In the genomic region with DNA sequence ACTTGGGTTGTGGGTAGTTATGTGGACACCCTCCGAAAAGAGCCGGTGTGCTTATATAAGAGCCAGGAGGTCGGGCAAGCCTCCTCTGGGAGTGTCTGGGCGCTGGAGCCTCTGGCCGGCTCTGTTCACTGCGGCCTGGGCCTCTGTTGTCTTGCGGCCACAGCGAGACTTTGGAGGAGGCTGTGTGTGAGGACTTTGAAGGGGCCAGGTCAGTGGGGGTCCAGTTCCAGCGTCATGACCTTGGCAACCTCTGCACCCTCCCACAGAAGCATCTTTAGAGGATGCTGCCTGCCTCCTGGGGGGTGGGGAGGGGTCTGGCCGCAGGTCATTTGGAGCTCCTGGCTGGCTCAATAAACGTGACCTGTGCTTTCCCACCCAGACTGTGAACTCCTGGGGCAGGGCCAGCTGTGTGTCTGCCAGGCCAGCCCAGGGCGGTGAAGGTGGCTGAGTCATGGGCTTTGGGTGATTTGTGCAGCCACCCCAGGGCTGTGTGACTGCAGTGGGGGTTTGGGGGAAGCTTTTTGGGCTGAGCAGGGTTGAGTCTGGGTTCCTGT, we compare ENCODE assay signal across 9 cellular contexts. TPM values are rescaled to one million over a fixed set of nuclear protein-coding genes. Genes with fewer than 3 reads are reported as not detected.
A peak's percentile ranks its signal among the peaks of the same experiment; 100 is the strongest.
DNase-seq lines count a peak whose midpoint lies in the region; ATAC-seq and TF ChIP-seq lines count a peak whose summit lies in the region.
"Had no signal": no experiment of that assay in that cellular context is flagged by ENCODE, and none has a peak within 500 bp of the region (broad histone marks: within the 10 kb centered on the region; RNA-seq: fewer than 3 reads in every experiment).

No MANE protein-coding gene starts in this region.

- no peaks in the 10 kb centered on the region for H3K27me3 Mint-ChIP-seq in stimulated activated memory B cell treated with anti-CD40 and anti-IgM and Interleukin-4, amounts not matched to agents 10 μg/mL and 1 μg/mL and 100 μg/mL, for 72 hours

- H3K4me1 Mint-ChIP-seq in stimulated activated memory B cell treated with anti-CD40 and anti-IgM and Interleukin-4, amounts not matched to agents 10 μg/mL and 1 μg/mL and 100 μg/mL, for 72 hours, result peaks cover 49% of the 10 kb centered on the region

- no peak for ATAC-seq in stimulated activated memory B cell treated with anti-CD40 and anti-IgM and Interleukin-4, amounts not matched to agents 10 μg/mL and 1 μg/mL and 100 μg/mL, for 72 hours
- ATAC-seq in GM19328 (IDR thresholded peaks at IDR 0.05; ENCODE audit: unreplicated experiment), result no peak

- CTCF ChIA-PET in HEK293 (lab: Yijun Ruan, JAX), result interaction anchor here (0.9 kb wide), 1 partner anchor 56 kb away, joined by 3 read pairs; no protein-coding TSS in a partner anchor

- H3K36me3 ChIP-seq in HEK293 (ENCODE audit: control insufficient read depth in 2 of 2, insufficient read depth in 1 of 2, low read length in 2 of 2), result no peaks in the 10 kb centered on the region
- H3K36me3 ChIP-seq: pancreas had no signal

- POLR2A ChIA-PET in HEK293 (lab: Yijun Ruan, JAX), result no interaction called here

- H3K36me3 Mint-ChIP-seq in stimulated activated memory B cell treated with anti-CD40 and anti-IgM and Interleukin-4, amounts not matched to agents 10 μg/mL and 1 μg/mL and 100 μg/mL, for 72 hours, result no peaks in the 10 kb centered on the region

- H3K4me1 ChIP-seq in HEK293 (ENCODE audit: control insufficient read depth, insufficient read depth, low read length), result no peaks in the 10 kb centered on the region

- peak; percentile 24 for DNase-seq in T1000 (lab: John Stamatoyannopoulos, UW)
- peak; percentile 81 for DNase-seq in glomerular visceral epithelial cell (ENCODE audit: extremely low spot score)
- DNase-seq in HT-29 (ENCODE audit: low spot score), result no peak
- DNase-seq in cortex of kidney (lab: John Stamatoyannopoulos, UW), result no peak
- DNase-seq: OCI-M1 had no signal

- no peak for TF ChIP-seq CTCF in HEK293 (tag by site-specific recombination; IDR thresholded peaks at IDR 0.05)

- no peaks in the 10 kb centered on the region for H3K9me3 Mint-ChIP-seq in stimulated activated memory B cell treated with anti-CD40 and anti-IgM and Interleukin-4, amounts not matched to agents 10 μg/mL and 1 μg/mL and 100 μg/mL, for 72 hours

- no peaks in the 10 kb centered on the region for H3K9me3 ChIP-seq in HEK293 (ENCODE audit: control insufficient read depth, insufficient read depth, low read depth, low read length)
- H3K9me3 ChIP-seq: pancreas had no signal

- H3K4me3 Mint-ChIP-seq in stimulated activated memory B cell treated with anti-CD40 and anti-IgM and Interleukin-4, amounts not matched to agents 10 μg/mL and 1 μg/mL and 100 μg/mL, for 72 hours, result peak overlapping the region; percentile 93

- no peak overlapping the region for H3K27ac ChIP-seq in HEK293 (ENCODE audit: extremely low read depth, low read depth, low read length)
- H3K27ac ChIP-seq: pancreas had no signal

- peak overlapping the region; percentile 86 for H3K27ac Mint-ChIP-seq in stimulated activated memory B cell treated with anti-CD40 and anti-IgM and Interleukin-4, amounts not matched to agents 10 μg/mL and 1 μg/mL and 100 μg/mL, for 72 hours

- H3K4me3 ChIP-seq in HEK293 (ENCODE audit: low read depth, low read length), result peak overlapping the region; percentile 80

TF ChIP-seq in HEK293, 187 proteins besides CTCF, POLR2A, EP300 and RAD21 (continues in another document):
- TF ChIP-seq ZNF394 (tag by site-specific recombination; IDR thresholded peaks at IDR 0.05; ENCODE audit: borderline replicate concordance) (no peak), GLIS2 (tag by site-specific recombination; IDR thresholded peaks at IDR 0.05) (peak; percentile 57), ZNF626 (tag by site-specific recombination; IDR thresholded peaks at IDR 0.05) (no peak), ZIC2 (tag by site-specific recombination; IDR thresholded peaks at IDR 0.05) (peak; percentile 42), ZNF366 (tag by site-specific recombination; conservative IDR thresholded peaks at IDR 0.05) (no peak), ZNF132 (tag by site-specific recombination; IDR thresholded peaks at IDR 0.05; ENCODE audit: borderline replicate concordance) (no peak), ZBTB1 (tag by site-specific recombination; IDR thresholded peaks at IDR 0.05) (no peak), ZNF776 (tag by site-specific recombination; IDR thresholded peaks at IDR 0.05; ENCODE audit: borderline replicate concordance) (no peak), ZNF530 (tag by site-specific recombination; IDR thresholded peaks at IDR 0.05; ENCODE audit: low read depth) (no peak), ZNF48 (tag by site-specific recombination; IDR thresholded peaks at IDR 0.05) (no peak), GLIS1 (tag by site-specific recombination; IDR thresholded peaks at IDR 0.05) (peak; percentile 88), ZNF398 (tag by site-specific recombination; IDR thresholded peaks at IDR 0.05) (no peak), ZNF558 (tag by site-specific recombination; IDR thresholded peaks at IDR 0.05) (no peak), MYNN (tag by site-specific recombination; IDR thresholded peaks at IDR 0.05; ENCODE audit: borderline replicate concordance) (no peak), KLF8 (tag by site-specific recombination; IDR thresholded peaks at IDR 0.05) (no peak), ZNF202 (tag by site-specific recombination; IDR thresholded peaks at IDR 0.05; ENCODE audit: borderline replicate concordance) (no peak), ZNF175 (tag by site-specific recombination; IDR thresholded peaks at IDR 0.05) (no peak), ZEB2 (tag by site-specific recombination; IDR thresholded peaks at IDR 0.05) (no peak), ZNF600 (tag by site-specific recombination; IDR thresholded peaks at IDR 0.05) (no peak)
- TF ChIP-seq, protein P1, sequence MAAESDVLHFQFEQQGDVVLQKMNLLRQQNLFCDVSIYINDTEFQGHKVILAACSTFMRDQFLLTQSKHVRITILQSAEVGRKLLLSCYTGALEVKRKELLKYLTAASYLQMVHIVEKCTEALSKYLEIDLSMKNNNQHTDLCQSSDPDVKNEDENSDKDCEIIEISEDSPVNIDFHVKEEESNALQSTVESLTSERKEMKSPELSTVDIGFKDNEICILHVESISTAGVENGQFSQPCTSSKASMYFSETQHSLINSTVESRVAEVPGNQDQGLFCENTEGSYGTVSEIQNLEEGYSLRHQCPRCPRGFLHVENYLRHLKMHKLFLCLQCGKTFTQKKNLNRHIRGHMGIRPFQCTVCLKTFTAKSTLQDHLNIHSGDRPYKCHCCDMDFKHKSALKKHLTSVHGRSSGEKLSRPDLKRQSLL (tag by site-specific recombination; IDR thresholded peaks at IDR 0.05), result peak; percentile 57; the same call in 1 of the 2 replicates
- TF ChIP-seq, protein P2, sequence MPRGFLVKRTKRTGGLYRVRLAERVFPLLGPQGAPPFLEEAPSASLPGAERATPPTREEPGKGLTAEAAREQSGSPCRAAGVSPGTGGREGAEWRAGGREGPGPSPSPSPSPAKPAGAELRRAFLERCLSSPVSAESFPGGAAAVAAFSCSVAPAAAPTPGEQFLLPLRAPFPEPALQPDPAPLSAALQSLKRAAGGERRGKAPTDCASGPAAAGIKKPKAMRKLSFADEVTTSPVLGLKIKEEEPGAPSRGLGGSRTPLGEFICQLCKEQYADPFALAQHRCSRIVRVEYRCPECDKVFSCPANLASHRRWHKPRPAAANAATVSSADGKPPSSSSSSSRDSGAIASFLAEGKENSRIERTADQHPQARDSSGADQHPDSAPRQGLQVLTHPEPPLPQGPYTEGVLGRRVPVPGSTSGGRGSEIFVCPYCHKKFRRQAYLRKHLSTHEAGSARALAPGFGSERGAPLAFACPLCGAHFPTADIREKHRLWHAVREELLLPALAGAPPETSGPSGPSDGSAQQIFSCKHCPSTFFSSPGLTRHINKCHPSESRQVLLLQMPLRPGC (tag by site-specific recombination; IDR thresholded peaks at IDR 0.05), result no peak
- TF ChIP-seq, protein P3, sequence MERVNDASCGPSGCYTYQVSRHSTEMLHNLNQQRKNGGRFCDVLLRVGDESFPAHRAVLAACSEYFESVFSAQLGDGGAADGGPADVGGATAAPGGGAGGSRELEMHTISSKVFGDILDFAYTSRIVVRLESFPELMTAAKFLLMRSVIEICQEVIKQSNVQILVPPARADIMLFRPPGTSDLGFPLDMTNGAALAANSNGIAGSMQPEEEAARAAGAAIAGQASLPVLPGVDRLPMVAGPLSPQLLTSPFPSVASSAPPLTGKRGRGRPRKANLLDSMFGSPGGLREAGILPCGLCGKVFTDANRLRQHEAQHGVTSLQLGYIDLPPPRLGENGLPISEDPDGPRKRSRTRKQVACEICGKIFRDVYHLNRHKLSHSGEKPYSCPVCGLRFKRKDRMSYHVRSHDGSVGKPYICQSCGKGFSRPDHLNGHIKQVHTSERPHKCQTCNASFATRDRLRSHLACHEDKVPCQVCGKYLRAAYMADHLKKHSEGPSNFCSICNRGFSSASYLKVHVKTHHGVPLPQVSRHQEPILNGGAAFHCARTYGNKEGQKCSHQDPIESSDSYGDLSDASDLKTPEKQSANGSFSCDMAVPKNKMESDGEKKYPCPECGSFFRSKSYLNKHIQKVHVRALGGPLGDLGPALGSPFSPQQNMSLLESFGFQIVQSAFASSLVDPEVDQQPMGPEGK (tag by site-specific recombination; IDR thresholded peaks at IDR 0.05), result 0 out of 2 replicates have a peak, but pooled peaks have one; percentile 14

RNA-seq across cellular contexts. Expression of gene TCEA2, which starts 1.2 kb away (rescaled TPM):
- 1.2 TPM in 1 of 2 replicates, not detected in the other for total RNA-seq in HT-29 (2014; rRNA removed; shearing (Covaris generic))

RNA-seq across cellular contexts. Expression of gene SOX18, which starts 14.8 kb away (rescaled TPM):
- not detected in 2 replicates for total RNA-seq in HT-29 (2014; rRNA removed; shearing (Covaris generic))

RNA-seq across cellular contexts. Expression of gene RGS19, which starts 15.1 kb away (rescaled TPM):
- total RNA-seq in HT-29 (2014; rRNA removed; shearing (Covaris generic)), result 89.2 and 99.8 TPM in 2 replicates

RNA-seq across cellular contexts. Expression of gene OPRL1, which starts 15.7 kb away (rescaled TPM):
- 1.2 and 1.5 TPM in 2 replicates for total RNA-seq in HT-29 (2014; rRNA removed; shearing (Covaris generic))

RNA-seq across cellular contexts. Expression of gene LKAAEAR1, which starts 20.0 kb away (rescaled TPM):
- total RNA-seq in HT-29 (2014; rRNA removed; shearing (Covaris generic)), result not detected in 2 replicates

Comparison
In these comparisons a context has a peak if more than half of its experiments do, and no peak if none do; other contexts are left out.
1. DNase-seq: peak in T1000 (single experiment) and glomerular visceral epithelial cell (single experiment); none in HT-29 (single experiment) and cortex of kidney (single experiment).